ENCODE assay signal across 20 cellular contexts in the genomic region with DNA sequence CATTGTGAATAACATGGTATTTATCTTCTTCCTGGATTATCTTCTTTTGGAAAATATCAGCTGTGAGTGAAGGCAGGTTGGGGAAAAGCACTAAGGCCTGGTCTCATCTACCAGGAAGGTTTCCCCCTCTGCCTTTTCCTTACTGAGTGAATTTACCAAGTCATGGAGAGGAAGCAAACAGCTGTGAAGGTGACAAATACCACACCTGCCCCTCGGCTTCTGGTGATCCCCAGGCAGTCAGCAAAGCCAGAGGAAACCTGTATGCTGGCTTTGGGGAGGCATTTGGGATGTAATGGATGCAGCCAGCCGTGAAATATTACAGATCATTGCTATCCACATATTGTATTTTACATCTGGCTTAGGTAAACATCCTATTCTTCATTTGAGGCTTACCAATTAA.
"Had no signal": no experiment of that assay in that cellular context is flagged by ENCODE, and none has a peak within 500 bp of the region (broad histone marks: within the 10 kb centered on the region; RNA-seq: fewer than 3 reads in every experiment).

No MANE protein-coding gene starts in this region.

- H3K27me3 ChIP-seq: SJSA1 had no signal

- H3K27ac ChIP-seq: SJSA1, SK-N-MC had no signal

- H3K4me1 ChIP-seq: SJSA1 had no signal

- H3K36me3 ChIP-seq: SJSA1 had no signal

- H3K4me3 ChIP-seq: SJSA1, SK-N-MC had no signal

- DNase-seq: KBM-7, MV-4-11, NCI-H1048, NCI-H1105, NCI-H1417, NCI-H1436 treated with DMSO at 0.1 percent for 48 hours, NCI-H1694, NCI-H187 treated with DMSO at 0.1 percent for 48 hours, NCI-H2029 treated with DMSO at 0.1 percent for 48 hours, NCI-H2171, NCI-H226, NCI-H446, NCI-H510A, NCI-H524 treated with DMSO at 0.1 percent for 48 hours, NCI-H82, Right ventricle myocardium superior, RPMI8226, SIG-M5 had no signal
